Comparison of ENCODE assay signal across 30 cellular contexts in the genomic region with DNA sequence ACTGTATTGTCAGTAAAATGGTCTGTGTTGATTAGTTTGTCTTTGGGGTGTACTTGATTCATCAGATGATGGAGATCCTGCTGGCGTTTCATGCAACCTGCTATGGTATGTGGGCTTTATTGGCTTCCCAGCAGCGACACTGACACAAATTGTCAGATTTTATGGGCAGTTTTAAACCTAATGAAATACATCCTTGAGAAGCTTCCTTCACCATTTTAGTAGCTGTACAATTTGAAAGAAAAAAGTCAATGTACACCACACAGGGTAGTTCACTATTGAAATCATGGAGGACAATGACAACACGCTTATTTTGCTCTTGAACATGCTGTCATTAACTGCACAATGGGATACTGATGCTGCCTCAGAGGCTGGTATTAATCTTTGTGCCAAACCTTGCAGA.
"Had no signal": no experiment of that assay in that cellular context is flagged by ENCODE, and none has a peak within 500 bp of the region (broad histone marks: within the 10 kb centered on the region; RNA-seq: fewer than 3 reads in every experiment).

No MANE protein-coding gene starts in this region.

- H3K4me1 ChIP-seq: esophagus squamous epithelium, psoas muscle, stomach, thyroid gland had no signal

- DNase-seq: cerebellar nuclear complex; cortex of kidney; effector memory CD8-positive, alpha-beta T cell; erythroblast; esophagus squamous epithelium; foreskin melanocyte; hypothalamus; immature natural killer cell; islet precursor cell; kidney glomerular epithelial cell; left colon; mesenchymal stem cell; mucosa of descending colon; naive B cell; occipital lobe; ovary; posterior cingulate gyrus; psoas muscle; retina; stimulated activated CD4-positive, alpha-beta T cell treated with anti-CD3 and anti-CD28 coated beads, Interleukin-12 subunit alpha, Interleukin-12 subunit beta, amount 100 ng/mL, for 4 hours; stimulated activated CD4-positive, alpha-beta T cell treated with anti-CD3 and anti-CD28 coated beads, Interleukin-1b, Interleukin-23, amount 100 ng/mL, for 48 hours; stimulated activated CD4-positive, alpha-beta T cell treated with anti-CD3 and anti-CD28 coated beads, Interleukin-4, amount 100 ng/mL, for 1 hour; stimulated activated CD8-positive, alpha-beta memory T cell treated with anti-CD3 and anti-CD28 coated beads, Interleukin-4, amount 100 ng/mL, for 48 hours; stimulated activated naive CD4-positive, alpha-beta T cell; stomach; thyroid gland; trophoblast cell had no signal

- H3K36me3 ChIP-seq: esophagus squamous epithelium, ovary, stomach, thyroid gland had no signal

- H3K4me3 ChIP-seq: esophagus squamous epithelium, mucosa of descending colon, ovary, psoas muscle, smooth muscle cell, stomach, thyroid gland had no signal

- H3K9me3 ChIP-seq: esophagus squamous epithelium, mucosa of descending colon, ovary, psoas muscle, stomach, thyroid gland had no signal

- H3K27me3 ChIP-seq: esophagus squamous epithelium, ovary, stomach, thyroid gland had no signal

- ATAC-seq: effector memory CD8-positive, alpha-beta T cell; left colon; mucosa of descending colon; natural killer cell treated with Interleukin-12 subunit alpha and Interleukin-12 subunit beta and Interleukin-15 and Interleukin-18, amount 100 ng/mL, for 72 hours; psoas muscle; sciatic nerve had no signal
